ENCODE assay signal across 8 cellular contexts in genomic region chr10:132836832-132837540, GRCh38. TPM values are rescaled to one million over a fixed set of nuclear protein-coding genes. Genes with fewer than 3 reads are reported as not detected.
A peak's percentile ranks its signal among the peaks of the same experiment; 100 is the strongest.
DNase-seq lines count a peak whose midpoint lies in the region; ATAC-seq and TF ChIP-seq lines count a peak whose summit lies in the region.

No MANE protein-coding gene starts in this region.

- DNase-seq in NCI-H2196 (lab: John Stamatoyannopoulos, UW; ENCODE audit: unreplicated experiment) (peak; percentile 12), NCI-H2196 treated with DMSO at 0.1 percent for 48 hours (lab: John Stamatoyannopoulos, UW; ENCODE audit: unreplicated experiment) (no peak), NCI-H2171 treated with DMSO at 0.1 percent for 48 hours (lab: John Stamatoyannopoulos, UW) (peak; percentile 36), cardiac muscle cell (ENCODE audit: low read depth in 1 of 2, low spot score in 1 of 2) (peak; percentile 40 to 74), posterior vena cava (ENCODE audit: low spot score) (peak; percentile 79), NCI-H510A (lab: John Stamatoyannopoulos, UW) (no peak)
- DNase-seq in activated gamma-delta T cell treated with anti-CD3 and anti-CD28 coated beads, Interleukin-2, amount 50 U/mL, for 16 hours (ENCODE audit: low read depth): peak; percentile 33

- H3K4me3 ChIP-seq in cardiac muscle cell: no peak overlapping the region

- H3K27me3 ChIP-seq in cardiac muscle cell: peaks cover 3% of the 10 kb centered on the region

- H3K27ac ChIP-seq in cardiac muscle cell: no peak overlapping the region

- no peak for ATAC-seq in GM21528 (IDR thresholded peaks at IDR 0.05; ENCODE audit: low FRiP score, unreplicated experiment)

- no peaks in the 10 kb centered on the region for H3K36me3 ChIP-seq in cardiac muscle cell

- H3K9me3 ChIP-seq in cardiac muscle cell (ENCODE audit: low read depth): no peaks in the 10 kb centered on the region

- intact Hi-C loops in posterior vena cava (cut with DNase I): no loop called here

- peak; percentile 92 for TF ChIP-seq CTCF in cardiac muscle cell (IDR thresholded peaks at IDR 0.05; ENCODE audit: low read depth, low read length)

- no peaks in the 10 kb centered on the region for H3K4me1 ChIP-seq in cardiac muscle cell (ENCODE audit: low read depth)

RNA-seq across cellular contexts. Expression of gene NKX6-2, which starts 51.0 kb away (rescaled TPM):
- total RNA-seq in cardiac muscle cell: 0.09 and 0.56 TPM in 2 replicates
- 9.9 and 15.4 TPM in 2 replicates for polyA plus RNA-seq in cardiac muscle cell
- total RNA-seq in posterior vena cava: not detected

Comparison
In these comparisons a context has a peak if more than half of its experiments do, and no peak if none do; other contexts are left out.
1. DNase-seq: peak in NCI-H2196 (single experiment), NCI-H2171 treated with DMSO at 0.1 percent for 48 hours (single experiment), activated gamma-delta T cell treated with anti-CD3 and anti-CD28 coated beads, Interleukin-2, amount 50 U/mL, for 16 hours (single experiment), cardiac muscle cell (2 of 2) and posterior vena cava (single experiment); none in NCI-H2196 treated with DMSO at 0.1 percent for 48 hours (single experiment) and NCI-H510A (single experiment).